ENCODE assay signal across 23 cellular contexts in genomic region chr7:133676805-133677370, GRCh38.
DNase-seq lines count a peak whose midpoint lies in the region; ATAC-seq, FAIRE-seq and TF ChIP-seq lines count a peak whose summit lies in the region.
"Had no signal": no experiment of that assay in that cellular context is flagged by ENCODE, and none has a peak within 500 bp of the region (broad histone marks: within the 10 kb centered on the region; RNA-seq: fewer than 3 reads in every experiment).

No MANE protein-coding gene starts in this region.

- BruUV-seq in endothelial cell of umbilical vein (replicated peaks; lab: Mats Ljungman, UMichigan) = no TSS peak

- H3K9me3 ChIP-seq in HAP-1 (no peaks in the 10 kb centered on the region), endothelial cell of umbilical vein (replicated peaks; ENCODE audit: control insufficient read depth, insufficient read depth, low read length) (no peaks in the 10 kb centered on the region), BE2C (no peaks in the 10 kb centered on the region), right cardiac atrium (ENCODE audit: control insufficient read depth, low read length) (no peaks in the 10 kb centered on the region)
- H3K9me3 ChIP-seq: left ventricle myocardium inferior, mucosa of descending colon, prostate gland, tibial nerve had no signal

- no peak for TF ChIP-seq POLR2A in endothelial cell of umbilical vein (IDR thresholded peaks at IDR 0.05; ENCODE audit: low read depth, low read length)

- no peaks in the 10 kb centered on the region for H3K36me3 ChIP-seq in HAP-1 (replicated peaks)
- H3K36me3 ChIP-seq in endothelial cell of umbilical vein (ENCODE audit: control insufficient read depth in 2 of 2, extremely low read depth in 1 of 2, insufficient read depth in 2 of 2, low read length in 2 of 2) = no peaks in the 10 kb centered on the region
- H3K36me3 ChIP-seq in BE2C = no peaks in the 10 kb centered on the region
- H3K36me3 ChIP-seq: cardiac muscle cell, left ventricle myocardium inferior, neural progenitor cell, prostate gland, tibial nerve had no signal

- no peaks in the 10 kb centered on the region for H3K9me1 ChIP-seq in endothelial cell of umbilical vein (replicated peaks; ENCODE audit: control insufficient read depth, extremely low read depth, insufficient read depth, low read length)

- H3K4me1 ChIP-seq in HAP-1 (peaks cover 47% of the 10 kb centered on the region), endothelial cell of umbilical vein (ENCODE audit: control insufficient read depth, extremely low read depth, insufficient read depth, low read length) (no peaks in the 10 kb centered on the region), BE2C (peaks cover 36% of the 10 kb centered on the region), right cardiac atrium (ENCODE audit: control insufficient read depth, insufficient read depth, low read length) (no peaks in the 10 kb centered on the region)
- H3K4me1 ChIP-seq: left ventricle myocardium inferior, neural progenitor cell, prostate gland, tibial nerve had no signal

- DNase-seq in HAP-1 (ENCODE audit: low spot score in 2 of 2) (peak; percentile 51 to 95), NCI-H82 treated with DMSO at 0.1 percent for 48 hours (lab: John Stamatoyannopoulos, UW; ENCODE audit: unreplicated experiment) (peak; percentile 19), endothelial cell of umbilical vein (ENCODE audit: low read depth, low spot score) (peak; percentile 17), myocyte (ENCODE audit: low read depth) (peak; percentile 37), BE2C (no peak), right cardiac atrium (no peak), OCI-M2 (lab: John Stamatoyannopoulos, UW; ENCODE audit: unreplicated experiment) (no peak)
- no peak for DNase-seq in stimulated activated CD4-positive, alpha-beta T cell treated with anti-CD3 and anti-CD28 coated beads, Interleukin-4, amount 100 ng/mL, for 4 hours
- DNase-seq: activated CD4-positive, alpha-beta T cell treated with anti-CD3 and anti-CD28 coated beads, Interleukin-2, amount 10 ng/mL, durations not matched to agents 7 days and 5 days; activated naive CD8-positive, alpha-beta T cell treated with anti-CD3 and anti-CD28 coated beads, Interleukin-2, amount 50 U/mL, for 24 hours; DMS79 treated with DMSO at 0.1 percent for 48 hours; left ventricle myocardium inferior; mucosa of descending colon; NCI-H524; stimulated activated CD4-positive, alpha-beta T cell treated with anti-CD3 and anti-CD28 coated beads, Interleukin-4, amount 100 ng/mL, for 1 hour; T-helper 1 cell had no signal

- no peak overlapping the region for H3K4me2 ChIP-seq in endothelial cell of umbilical vein (ENCODE audit: insufficient read depth, low read length)
- H3K4me2 ChIP-seq: neural progenitor cell, smooth muscle cell had no signal

- no peak for TF ChIP-seq CTCF in endothelial cell of umbilical vein (IDR thresholded peaks at IDR 0.05; ENCODE audit: extremely low read depth in 1 of 2, insufficient read depth in 1 of 2, low read depth in 1 of 2, low read length in 2 of 2)
- TF ChIP-seq CTCF in BE2C (IDR thresholded peaks at IDR 0.05; ENCODE audit: low read depth, low read length) = no peak

- FAIRE-seq in endothelial cell of umbilical vein (lab: Jason Lieb, UNC) = no peak
- FAIRE-seq: H54 had no signal

- in situ Hi-C loops in HAP-1 (cut with MboI; ENCODE audit: low sequenced_read_pairs) = no loop called here

- intact Hi-C loops in endothelial cell of umbilical vein (cut with micrococcal nuclease) = no loop called here
- intact Hi-C loops in right cardiac atrium (cut with DNase I) = no loop called here

- no peak overlapping the region for H3K4me3 ChIP-seq in HAP-1
- H3K4me3 ChIP-seq in endothelial cell of umbilical vein (replicated peaks in 1 of 3; ENCODE audit: insufficient read depth in 1 of 3, low read depth in 1 of 3, low read length in 3 of 3) = no peak overlapping the region
- H3K4me3 ChIP-seq in BE2C (ENCODE audit: low read depth, low read length) = no peak overlapping the region
- no peak overlapping the region for H3K4me3 ChIP-seq in right cardiac atrium (ENCODE audit: low read length)
- H3K4me3 ChIP-seq: cardiac muscle cell, left ventricle myocardium inferior, mucosa of descending colon, neural progenitor cell, prostate gland, smooth muscle cell, tibial nerve had no signal

- CTCF ChIA-PET in endothelial cell of umbilical vein (lab: Charles Lee) = interaction anchor here (1.0 to 1.1 kb wide), 2 partner anchors 15 to 23 kb away, joined by 3 read pairs; no protein-coding TSS in a partner anchor

- 92% methylated on average over 2 of the region's 2 CpGs for WGBS in right cardiac atrium

- H4K20me1 ChIP-seq in endothelial cell of umbilical vein (replicated peaks; ENCODE audit: control insufficient read depth, extremely low read depth, insufficient read depth, low read length) = no peaks in the 10 kb centered on the region

- no peaks in the 10 kb centered on the region for H3K27me3 ChIP-seq in HAP-1 (ENCODE audit: low read depth)
- no peaks in the 10 kb centered on the region for H3K27me3 ChIP-seq in endothelial cell of umbilical vein (ENCODE audit: control insufficient read depth in 2 of 2, insufficient read depth in 2 of 2, low read length in 2 of 2)
- H3K27me3 ChIP-seq in BE2C = no peaks in the 10 kb centered on the region
- H3K27me3 ChIP-seq in right cardiac atrium (ENCODE audit: control insufficient read depth, insufficient read depth) = no peaks in the 10 kb centered on the region
- H3K27me3 ChIP-seq: cardiac muscle cell, neural progenitor cell, tibial nerve had no signal

- H3K9ac ChIP-seq in endothelial cell of umbilical vein (replicated peaks; ENCODE audit: extremely low read depth, insufficient read depth, low read length) = no peak overlapping the region
- H3K9ac ChIP-seq: neural progenitor cell had no signal

- H3K27ac ChIP-seq in endothelial cell of umbilical vein (ENCODE audit: insufficient read depth, low read depth, low read length) (no peak overlapping the region), right cardiac atrium (ENCODE audit: low read length) (no peak overlapping the region)
- H3K27ac ChIP-seq: cardiac muscle cell, left ventricle myocardium inferior, neural progenitor cell, prostate gland, tibial nerve had no signal

- dilution Hi-C loops in endothelial cell of umbilical vein (cut with MboI; ENCODE audit: extremely low pct_ligation_motif_present, low sequenced_read_pairs) = no loop called here

- POLR2A ChIA-PET in endothelial cell of umbilical vein (lab: Charles Lee) = no interaction called here

- no peak overlapping the region for H2AFZ ChIP-seq in endothelial cell of umbilical vein (ENCODE audit: low read depth, low read length)
- H2AFZ ChIP-seq: neural progenitor cell had no signal

- no peak for ATAC-seq in right cardiac atrium
- ATAC-seq: activated naive CD8-positive, alpha-beta T cell treated with anti-CD3 and anti-CD28 coated beads, Interleukin-2, amount 50 U/mL, for 24 hours; mucosa of descending colon; Right ventricle myocardium inferior had no signal

- no peaks in the 10 kb centered on the region for H3K79me2 ChIP-seq in endothelial cell of umbilical vein (ENCODE audit: control insufficient read depth, insufficient read depth, low read length)

TF ChIP-seq in endothelial cell of umbilical vein, 7 proteins besides CTCF, POLR2A, EP300 and RAD21:
- no peak for TF ChIP-seq JUN (IDR thresholded peaks at IDR 0.05; ENCODE audit: borderline replicate concordance, insufficient read depth, insufficient read length, low read depth)
- no peak for TF ChIP-seq EZH2 (IDR thresholded peaks at IDR 0.05; ENCODE audit: borderline replicate concordance, low read depth, low read length, severe bottlenecking)
- TF ChIP-seq POLR2AphosphoS5 (IDR thresholded peaks at IDR 0.05; ENCODE audit: insufficient read depth, low read depth, low read length) = no peak
- no peak for TF ChIP-seq GATA2 (IDR thresholded peaks at IDR 0.05; ENCODE audit: insufficient read depth, insufficient read length, low read depth, low read length)
- no peak for TF ChIP-seq MYC (IDR thresholded peaks at IDR 0.05; ENCODE audit: low read depth, low read length)
- no peak for TF ChIP-seq MAX (IDR thresholded peaks at IDR 0.05; ENCODE audit: insufficient read depth, insufficient read length)
- TF ChIP-seq FOS (IDR thresholded peaks at IDR 0.05; ENCODE audit: borderline replicate concordance, insufficient read depth, low read length) = no peak

Comparison
In these comparisons a context has a peak if more than half of its experiments do, and no peak if none do; other contexts are left out.
1. DNase-seq: peak in HAP-1 (2 of 2), NCI-H82 treated with DMSO at 0.1 percent for 48 hours (single experiment), endothelial cell of umbilical vein (single experiment) and myocyte (single experiment); none in BE2C (single experiment), right cardiac atrium (0 of 3), OCI-M2 (single experiment) and stimulated activated CD4-positive, alpha-beta T cell treated with anti-CD3 and anti-CD28 coated beads, Interleukin-4, amount 100 ng/mL, for 4 hours (0 of 2).